19 cellular contexts compared by ENCODE assay signal in genomic region chr19:14479309-14479984, GRCh38. TPM values are rescaled to one million over a fixed set of nuclear protein-coding genes. Genes with fewer than 3 reads are reported as not detected.
DNase-seq lines count a peak whose midpoint lies in the region; ATAC-seq, FAIRE-seq and TF ChIP-seq lines count a peak whose summit lies in the region.
"Had no signal": no experiment of that assay in that cellular context is flagged by ENCODE, and none has a peak within 500 bp of the region (broad histone marks: within the 10 kb centered on the region; RNA-seq: fewer than 3 reads in every experiment).

No MANE protein-coding gene starts in this region.

- no peaks in the 10 kb centered on the region for H3K27me3 ChIP-seq in NT2/D1 (ENCODE audit: insufficient read depth, insufficient read length)
- peaks cover 0 to 18% of the 10 kb centered on the region in 2 donors for H3K27me3 ChIP-seq in tibial nerve
- peaks cover 0 to 5% of the 10 kb centered on the region in 2 donors for H3K27me3 ChIP-seq in small intestine (ENCODE audit: control insufficient read depth in 2 of 2, insufficient read depth in 2 of 2, low read length in 2 of 2)
- H3K27me3 ChIP-seq: BE2C had no signal

- H3K36me3 Mint-ChIP-seq in natural killer cell treated with Interleukin-12 subunit alpha and Interleukin-12 subunit beta and Interleukin-15 and Interleukin-18, amount 100 ng/mL, for 72 hours = no peaks in the 10 kb centered on the region
- no peaks in the 10 kb centered on the region for H3K36me3 Mint-ChIP-seq in natural killer cell

- H3K9me3 ChIP-seq in NT2/D1 (ENCODE audit: insufficient read depth, low read length) (no peaks in the 10 kb centered on the region), tibial nerve (no peaks in the 10 kb centered on the region), small intestine (ENCODE audit: control insufficient read depth, low read depth) (no peaks in the 10 kb centered on the region)
- H3K9me3 ChIP-seq: BE2C, SJSA1 had no signal

- no peak for TF ChIP-seq EP300 in tibial nerve (IDR thresholded peaks at IDR 0.05)

- H3K4me1 ChIP-seq in NT2/D1 (ENCODE audit: insufficient read depth, insufficient read length) (peaks cover 43% of the 10 kb centered on the region), tibial nerve (peaks cover 0 to 38% (median 11%) of the 10 kb centered on the region in 4 donors), small intestine (ENCODE audit: control insufficient read depth in 2 of 2, insufficient read depth in 1 of 2, low read depth in 1 of 2, low read length in 1 of 2) (no peaks in the 10 kb centered on the region)

- H3K36me3 ChIP-seq in NT2/D1 (ENCODE audit: insufficient read depth, insufficient read length, low read length) (peaks cover 53% of the 10 kb centered on the region), tibial nerve (peaks cover 0 to 74% (median 4%) of the 10 kb centered on the region in 3 donors), small intestine (ENCODE audit: control insufficient read depth in 2 of 2, insufficient read depth in 2 of 2, low read length in 2 of 2) (peaks cover 3% of the 10 kb centered on the region in 2 donors)
- H3K36me3 ChIP-seq: BE2C had no signal

- WGBS in tibial nerve, 2 donors = 89 to 90% methylated on average over 14 of the region's 14 CpGs
- 86 to 96% (median 93%) methylated on average over 12 to 14 of the region's 14 CpGs for WGBS in small intestine, 3 donors

- no peak overlapping the region for H3K4me3 ChIP-seq in NT2/D1 (ENCODE audit: insufficient read length, low read depth)
- H3K4me3 ChIP-seq in tibial nerve = no peak overlapping the region
- H3K4me3 ChIP-seq in small intestine (ENCODE audit: low read depth in 1 of 2, low read length in 2 of 2) = no peak overlapping the region
- H3K4me3 ChIP-seq: SJSA1 had no signal

- TF ChIP-seq POLR2A in tibial nerve (IDR thresholded peaks at IDR 0.05) = no peak

- TF ChIP-seq CTCF in natural killer cell (IDR thresholded peaks at IDR 0.05) (no peak), tibial nerve (IDR thresholded peaks at IDR 0.05) (no peak)

- peaks cover 0 to 5% of the 10 kb centered on the region in 2 donors for H3K27me3 Mint-ChIP-seq in natural killer cell treated with Interleukin-12 subunit alpha and Interleukin-12 subunit beta and Interleukin-15 and Interleukin-18, amount 100 ng/mL, for 72 hours
- H3K27me3 Mint-ChIP-seq in natural killer cell (ENCODE audit: low read depth in 2 of 2) = peaks cover 0 to 4% of the 10 kb centered on the region in 2 donors

- intact Hi-C loops in natural killer cell (cut with micrococcal nuclease) = loop anchor here (5.0 to 10.0 kb wide), 2 partner anchors 342 to 595 kb away; partner anchors contain the start of gene ASF1B

- H3K4me1 Mint-ChIP-seq in natural killer cell treated with Interleukin-12 subunit alpha and Interleukin-12 subunit beta and Interleukin-15 and Interleukin-18, amount 100 ng/mL, for 72 hours (ENCODE audit: low read depth in 2 of 2) = peaks cover 17 to 23% of the 10 kb centered on the region in 2 donors
- H3K4me1 Mint-ChIP-seq in natural killer cell = peaks cover 17 to 33% of the 10 kb centered on the region in 2 donors

- no peak overlapping the region for H3K4me3 Mint-ChIP-seq in natural killer cell treated with Interleukin-12 subunit alpha and Interleukin-12 subunit beta and Interleukin-15 and Interleukin-18, amount 100 ng/mL, for 72 hours
- H3K4me3 Mint-ChIP-seq in natural killer cell = no peak overlapping the region
- H3K4me3 Mint-ChIP-seq: CD8-positive, alpha-beta T cell had no signal

- peak overlapping the region in 1 of 4 donors; percentile 26 for H3K27ac ChIP-seq in tibial nerve
- no peak overlapping the region for H3K27ac ChIP-seq in small intestine (ENCODE audit: low read depth in 1 of 2, low read length in 1 of 2)
- H3K27ac ChIP-seq: HL-60, SJSA1 had no signal

- ATAC-seq in natural killer cell treated with Interleukin-12 subunit alpha and Interleukin-12 subunit beta and Interleukin-15 and Interleukin-18, amount 100 ng/mL, for 72 hours = no peak
- no peak for ATAC-seq in natural killer cell

- peak overlapping the region; percentile 50 for H3K9ac ChIP-seq in NT2/D1 (ENCODE audit: insufficient read length, low read depth)

- H3K27ac Mint-ChIP-seq in natural killer cell treated with Interleukin-12 subunit alpha and Interleukin-12 subunit beta and Interleukin-15 and Interleukin-18, amount 100 ng/mL, for 72 hours = no peak overlapping the region
- H3K27ac Mint-ChIP-seq in natural killer cell = peak overlapping the region in 1 of 2 donors; percentile 45
- H3K27ac Mint-ChIP-seq: CD8-positive, alpha-beta T cell had no signal

- no peak for FAIRE-seq in small intestine (lab: Jason Lieb, UNC)
- FAIRE-seq: A204.1 had no signal

- no peaks in the 10 kb centered on the region for H3K9me3 Mint-ChIP-seq in natural killer cell treated with Interleukin-12 subunit alpha and Interleukin-12 subunit beta and Interleukin-15 and Interleukin-18, amount 100 ng/mL, for 72 hours
- no peaks in the 10 kb centered on the region for H3K9me3 Mint-ChIP-seq in natural killer cell
- H3K9me3 Mint-ChIP-seq: CD8-positive, alpha-beta T cell had no signal

- DNase-seq in natural killer cell treated with Interleukin-12 subunit alpha and Interleukin-12 subunit beta and Interleukin-15 and Interleukin-18, amount 100 ng/mL, for 72 hours (ENCODE audit: low spot score) = peak; percentile 52
- DNase-seq in natural killer cell (no peak), NT2/D1 (ENCODE audit: low read depth, low spot score) (no peak), epidermal melanocyte (ENCODE audit: insufficient read length, low spot score) (peak; percentile 7), tibial nerve (ENCODE audit: low spot score in 2 of 2) (no peak), small intestine (no peak)
- DNase-seq in activated CD4-positive, alpha-beta T cell treated with anti-CD3 and anti-CD28 coated beads, Interleukin-2, amount 50 U/mL, for 48 hours = no peak
- no peak for DNase-seq in activated CD4-positive, alpha-beta T cell treated with anti-CD3 and anti-CD28 coated beads, Interleukin-2, amount 50 U/mL, for 4 hours
- DNase-seq: NCI-H1092 treated with DMSO at 0.1 percent for 48 hours, NCI-H2081 treated with DMSO at 0.1 percent for 48 hours, NCI-H510A, NCI-H748 treated with DMSO at 0.1 percent for 48 hours had no signal

RNA-seq across cellular contexts. Expression of gene PTGER1, which starts 4.3 kb away (rescaled TPM):
- total RNA-seq in natural killer cell treated with Interleukin-12 subunit alpha and Interleukin-12 subunit beta and Interleukin-15 and Interleukin-18, amount 100 ng/mL, for 72 hours = under 1 TPM; 0.31 to 0.67 TPM
- total RNA-seq in natural killer cell (under 1 TPM in 2 of 3 donors, not detected in 1; 0.35 to 0.73 TPM), tibial nerve (1 to 10 TPM in 3 of 4 donors, under 1 TPM in 1; 0.90 to 5.9 (median 3.5) TPM)
- under 1 TPM in 1 of 3 donors, not detected in 2; 0.64 TPM for polyA plus RNA-seq in small intestine
- total RNA-seq: H4, LHCN-M2, SJSA1 had no signal

RNA-seq across cellular contexts. Expression of gene GIPC1, which starts 16.5 kb away (rescaled TPM):
- 10 to 100 TPM; 29.9 to 31.7 TPM for total RNA-seq in natural killer cell treated with Interleukin-12 subunit alpha and Interleukin-12 subunit beta and Interleukin-15 and Interleukin-18, amount 100 ng/mL, for 72 hours
- total RNA-seq in natural killer cell = 10 to 100 TPM; 25.3 to 34.5 (median 31.4) TPM
- total RNA-seq in tibial nerve = 100 to 1,000 TPM in 3 of 4 donors, 10 to 100 TPM in 1; 61.8 to 122 (median 113) TPM
- polyA plus RNA-seq in small intestine = 10 to 100 TPM; 64.0 to 91.2 (median 66.5) TPM

RNA-seq across cellular contexts. Expression of gene DNAJB1, which starts 38.8 kb away (rescaled TPM):
- 10 to 100 TPM; 65.3 to 68.8 TPM for total RNA-seq in natural killer cell treated with Interleukin-12 subunit alpha and Interleukin-12 subunit beta and Interleukin-15 and Interleukin-18, amount 100 ng/mL, for 72 hours
- total RNA-seq in natural killer cell (100 to 1,000 TPM; 148 to 238 (median 192) TPM), tibial nerve (100 to 1,000 TPM in 1 of 4 donors, 10 to 100 TPM in 3; 48.9 to 132 (median 73.9) TPM)
- 10 to 100 TPM; 39.4 to 45.3 (median 43.2) TPM for polyA plus RNA-seq in small intestine

RNA-seq across cellular contexts. Expression of gene PKN1, which starts 46.3 kb away (rescaled TPM):
- total RNA-seq in natural killer cell treated with Interleukin-12 subunit alpha and Interleukin-12 subunit beta and Interleukin-15 and Interleukin-18, amount 100 ng/mL, for 72 hours = 100 to 1,000 TPM; 140 to 160 TPM
- total RNA-seq in natural killer cell (100 to 1,000 TPM; 323 to 351 (median 350) TPM), tibial nerve (100 to 1,000 TPM in 2 of 4 donors, 10 to 100 TPM in 2; 73.9 to 150 (median 118) TPM)
- polyA plus RNA-seq in small intestine = 10 to 100 TPM in 2 of 3 donors, 1 to 10 TPM in 1; 8.9 to 35.0 (median 27.8) TPM

RNA-seq across cellular contexts. Expression of gene TECR, which starts 49.9 kb away (rescaled TPM):
- total RNA-seq in natural killer cell treated with Interleukin-12 subunit alpha and Interleukin-12 subunit beta and Interleukin-15 and Interleukin-18, amount 100 ng/mL, for 72 hours = 100 to 1,000 TPM in 1 of 2 donors, 10 to 100 TPM in 1; 74.0 to 110 TPM
- total RNA-seq in natural killer cell = 100 to 1,000 TPM; 123 to 158 (median 131) TPM
- 10 to 100 TPM; 33.1 to 55.1 (median 43.6) TPM for total RNA-seq in tibial nerve
- polyA plus RNA-seq in small intestine = 100 to 1,000 TPM; 147 to 234 (median 165) TPM

Comparison
In these comparisons a context has a peak if more than half of its experiments do, and no peak if none do; other contexts are left out.
1. DNase-seq: peak in natural killer cell treated with Interleukin-12 subunit alpha and Interleukin-12 subunit beta and Interleukin-15 and Interleukin-18, amount 100 ng/mL, for 72 hours (single experiment) and epidermal melanocyte (single experiment); none in natural killer cell (single experiment), NT2/D1 (single experiment), activated CD4-positive, alpha-beta T cell treated with anti-CD3 and anti-CD28 coated beads, Interleukin-2, amount 50 U/mL, for 48 hours (0 of 2), activated CD4-positive, alpha-beta T cell treated with anti-CD3 and anti-CD28 coated beads, Interleukin-2, amount 50 U/mL, for 4 hours (0 of 2), tibial nerve (0 of 2) and small intestine (single experiment).